Comparison of ENCODE assay signal across 11 cellular contexts in the genomic region with DNA sequence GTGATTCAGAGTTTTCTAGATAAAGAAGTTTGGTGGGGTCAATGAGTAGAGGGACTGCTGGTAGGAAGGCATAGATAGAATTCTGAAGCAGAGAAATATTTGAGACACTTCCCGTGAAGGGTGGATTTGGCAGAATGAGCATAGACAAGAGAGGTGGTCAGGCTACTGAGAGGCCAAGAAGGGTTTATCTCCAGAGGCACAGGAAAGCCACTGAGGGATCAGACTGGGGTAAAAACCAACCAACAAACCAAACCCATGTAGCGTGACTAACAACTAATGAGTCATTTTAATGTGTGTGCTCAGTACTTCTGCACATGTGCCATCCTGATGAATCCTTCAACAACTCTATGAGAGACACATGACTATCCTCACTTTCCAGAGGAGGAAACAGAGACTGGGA. TPM values are rescaled to one million over a fixed set of nuclear protein-coding genes. Genes with fewer than 3 reads are reported as not detected.
A peak's percentile ranks its signal among the peaks of the same experiment; 100 is the strongest.
DNase-seq lines count a peak whose midpoint lies in the region; TF ChIP-seq lines count a peak whose summit lies in the region.
"Had no signal": no experiment of that assay in that cellular context is flagged by ENCODE, and none has a peak within 500 bp of the region (broad histone marks: within the 10 kb centered on the region; RNA-seq: fewer than 3 reads in every experiment).

No MANE protein-coding gene starts in this region.

- no peak overlapping the region for H3K27ac Mint-ChIP-seq in glutamatergic neuron (ENCODE audit: unreplicated experiment)
- no peak overlapping the region for H3K27ac Mint-ChIP-seq in activated T-helper 2 cell treated with anti-CD3 and anti-CD28 coated beads, Interferon-gamma antibody, Interleukin-2, Interleukin-4, amounts not matched to agents 10 μg/mL and 5 μg/mL and 100 μg/mL, durations not matched to agents 14 hours and 24 hours and 36 hours
- H3K27ac Mint-ChIP-seq: IgD-negative memory B cell had no signal

- in situ Hi-C loops in astrocyte of the spinal cord (cut with HindIII; ENCODE audit: low sequenced_read_pairs): loop anchor here (25.0 kb wide), 1 partner anchor 124 kb away; no protein-coding TSS in a partner anchor

- no peak overlapping the region for H3K4me3 Mint-ChIP-seq in glutamatergic neuron (ENCODE audit: unreplicated experiment)
- no peak overlapping the region for H3K4me3 Mint-ChIP-seq in activated T-helper 2 cell treated with anti-CD3 and anti-CD28 coated beads, Interferon-gamma antibody, Interleukin-2, Interleukin-4, amounts not matched to agents 10 μg/mL and 5 μg/mL and 100 μg/mL, durations not matched to agents 14 hours and 24 hours and 36 hours (ENCODE audit: low read depth)
- H3K4me3 Mint-ChIP-seq: IgD-negative memory B cell had no signal

- TF ChIP-seq CTCF in astrocyte of the spinal cord (IDR thresholded peaks at IDR 0.05; ENCODE audit: low read depth, low read length): no peak
- no peak for TF ChIP-seq CTCF in glutamatergic neuron (IDR thresholded peaks at IDR 0.05; ENCODE audit: partially characterized antibody, unreplicated experiment)

- DNase-seq in AG20443 (ENCODE audit: low spot score): peak; percentile 58
- DNase-seq in HS-27A (ENCODE audit: low read depth): peak; percentile 72
- DNase-seq in astrocyte of the spinal cord (ENCODE audit: low read depth, low spot score): peak; percentile 86
- peak; percentile 53 to 89 for DNase-seq in lung microvascular endothelial cell (ENCODE audit: low read depth in 2 of 2)
- no peak for DNase-seq in glutamatergic neuron
- DNase-seq in NCI-H524 treated with DMSO at 0.1 percent for 48 hours (lab: John Stamatoyannopoulos, UW): no peak
- no peak for DNase-seq in SKM-1 treated with dmso at 0.1 percent for 144 hours (lab: John Stamatoyannopoulos, UW; ENCODE audit: unreplicated experiment)
- no peak for DNase-seq in activated T-helper 2 cell treated with anti-CD3 and anti-CD28 coated beads, Interferon-gamma antibody, Interleukin-2, Interleukin-4, amounts not matched to agents 10 μg/mL and 5 μg/mL and 100 μg/mL, durations not matched to agents 14 hours and 24 hours and 36 hours (ENCODE audit: low spot score)
- DNase-seq: stimulated activated naive CD4-positive, alpha-beta T cell had no signal

- H3K4me1 Mint-ChIP-seq in glutamatergic neuron (ENCODE audit: low read depth, unreplicated experiment): peaks cover 6% of the 10 kb centered on the region
- H3K4me1 Mint-ChIP-seq in activated T-helper 2 cell treated with anti-CD3 and anti-CD28 coated beads, Interferon-gamma antibody, Interleukin-2, Interleukin-4, amounts not matched to agents 10 μg/mL and 5 μg/mL and 100 μg/mL, durations not matched to agents 14 hours and 24 hours and 36 hours (ENCODE audit: low read depth): peaks cover 6% of the 10 kb centered on the region
- H3K4me1 Mint-ChIP-seq: IgD-negative memory B cell had no signal

- H3K36me3 Mint-ChIP-seq in glutamatergic neuron (ENCODE audit: unreplicated experiment): no peaks in the 10 kb centered on the region
- H3K36me3 Mint-ChIP-seq in activated T-helper 2 cell treated with anti-CD3 and anti-CD28 coated beads, Interferon-gamma antibody, Interleukin-2, Interleukin-4, amounts not matched to agents 10 μg/mL and 5 μg/mL and 100 μg/mL, durations not matched to agents 14 hours and 24 hours and 36 hours (ENCODE audit: low read depth): no peaks in the 10 kb centered on the region

- H3K9me3 Mint-ChIP-seq in glutamatergic neuron (ENCODE audit: unreplicated experiment): no peaks in the 10 kb centered on the region
- no peaks in the 10 kb centered on the region for H3K9me3 Mint-ChIP-seq in activated T-helper 2 cell treated with anti-CD3 and anti-CD28 coated beads, Interferon-gamma antibody, Interleukin-2, Interleukin-4, amounts not matched to agents 10 μg/mL and 5 μg/mL and 100 μg/mL, durations not matched to agents 14 hours and 24 hours and 36 hours

- no peaks in the 10 kb centered on the region for H3K27me3 Mint-ChIP-seq in glutamatergic neuron (ENCODE audit: unreplicated experiment)
- H3K27me3 Mint-ChIP-seq in activated T-helper 2 cell treated with anti-CD3 and anti-CD28 coated beads, Interferon-gamma antibody, Interleukin-2, Interleukin-4, amounts not matched to agents 10 μg/mL and 5 μg/mL and 100 μg/mL, durations not matched to agents 14 hours and 24 hours and 36 hours (ENCODE audit: low read depth): peaks cover 34% of the 10 kb centered on the region

- no peak overlapping the region for H3K4me3 ChIP-seq in astrocyte of the spinal cord (ENCODE audit: low read depth, low read length)

- intact Hi-C loops in activated T-helper 2 cell treated with anti-CD3 and anti-CD28 coated beads, Interferon-gamma antibody, Interleukin-2, Interleukin-4, amounts not matched to agents 10 μg/mL and 5 μg/mL and 100 μg/mL, durations not matched to agents 14 hours and 24 hours and 36 hours (cut with micrococcal nuclease): no loop called here

RNA-seq across cellular contexts. Expression of gene SERP2, which starts 60.0 kb away (rescaled TPM):
- 1.5 and 3.6 TPM in 2 replicates for total RNA-seq in lung microvascular endothelial cell
- 22.3 TPM for total RNA-seq in glutamatergic neuron (ENCODE audit: unreplicated experiment)
- total RNA-seq in activated T-helper 2 cell treated with anti-CD3 and anti-CD28 coated beads, Interferon-gamma antibody, Interleukin-2, Interleukin-4, amounts not matched to agents 10 μg/mL and 5 μg/mL and 100 μg/mL, durations not matched to agents 14 hours and 24 hours and 36 hours: 0.25 TPM in 1 of 2 replicates, not detected in the other
- total RNA-seq: G401 had no signal

Comparison
In these comparisons a context has a peak if more than half of its experiments do, and no peak if none do; other contexts are left out.
1. DNase-seq: peak in AG20443 (single experiment), HS-27A (single experiment), astrocyte of the spinal cord (single experiment) and lung microvascular endothelial cell (2 of 2); none in glutamatergic neuron (single experiment), NCI-H524 treated with DMSO at 0.1 percent for 48 hours (single experiment), SKM-1 treated with dmso at 0.1 percent for 144 hours (single experiment) and activated T-helper 2 cell treated with anti-CD3 and anti-CD28 coated beads, Interferon-gamma antibody, Interleukin-2, Interleukin-4, amounts not matched to agents 10 μg/mL and 5 μg/mL and 100 μg/mL, durations not matched to agents 14 hours and 24 hours and 36 hours (single experiment).